32 cellular contexts compared by ENCODE assay signal in genomic region chr1:3959361-3959760, GRCh38.
"Had no signal": no experiment of that assay in that cellular context is flagged by ENCODE, and none has a peak within 500 bp of the region (broad histone marks: within the 10 kb centered on the region; RNA-seq: fewer than 3 reads in every experiment).

No MANE protein-coding gene starts in this region.

- DNase-seq: activated CD4-positive, alpha-beta memory T cell treated with anti-CD3 and anti-CD28 coated beads, Interleukin-2, amount 10 ng/mL, durations not matched to agents 7 days and 5 days; activated CD4-positive, alpha-beta T cell treated with anti-CD3 and anti-CD28 coated beads for 1 hour; activated CD4-positive, alpha-beta T cell treated with anti-CD3 and anti-CD28 coated beads for 4 hours; activated CD4-positive, alpha-beta T cell treated with anti-CD3 and anti-CD28 coated beads, Interleukin-2, amount 10 ng/mL, durations not matched to agents 7 days and 5 days; activated CD4-positive, alpha-beta T cell treated with anti-CD3 and anti-CD28 coated beads, Interleukin-2, amount 50 U/mL, for 4 hours; activated CD8-positive, alpha-beta memory T cell treated with anti-CD3 and anti-CD28 coated beads, Interleukin-2, amount 50 U/mL, for 48 hours; activated gamma-delta T cell; activated naive CD4-positive, alpha-beta T cell; activated naive CD4-positive, alpha-beta T cell treated with anti-CD3 and anti-CD28 coated beads, Interleukin-2, amount 10 ng/mL, durations not matched to agents 7 days and 5 days; activated naive CD8-positive, alpha-beta T cell treated with anti-CD3 and anti-CD28 coated beads, Interleukin-2, amount 10 ng/mL, durations not matched to agents 7 days and 5 days; activated T-cell treated with anti-CD3 and anti-CD28 coated beads for 4 hours; activated T-cell treated with anti-CD3 and anti-CD28 coated beads, Interleukin-2, amount 50 U/mL, for 24 hours; activated T-cell treated with anti-CD3 and anti-CD28 coated beads, Interleukin-2, amount 50 U/mL, for 72 hours; central memory CD4-positive, alpha-beta T cell; cerebellar nuclear complex; colonic mucosa; effector memory CD4-positive, alpha-beta T cell; endodermal cell; erythroblast; foreskin keratinocyte; gastrocnemius medialis; glutamatergic neuron; T-helper 1 cell; T-helper 17 cell had no signal

- H3K27me3 ChIP-seq: ascending aorta, cardiac muscle cell, colonic mucosa, foreskin keratinocyte had no signal

- H3K27ac Mint-ChIP-seq: activated CD4-positive, alpha-beta memory T cell treated with anti-CD3 and anti-CD28 coated beads, Interleukin-2, amount 10 ng/mL, durations not matched to agents 7 days and 5 days; activated CD4-positive, alpha-beta T cell treated with anti-CD3 and anti-CD28 coated beads, Interleukin-2, amount 10 ng/mL, durations not matched to agents 7 days and 5 days; activated naive CD4-positive, alpha-beta T cell treated with anti-CD3 and anti-CD28 coated beads, Interleukin-2, amount 10 ng/mL, durations not matched to agents 7 days and 5 days; activated naive CD4-positive, alpha-beta T cell treated with anti-CD3 and anti-CD28 coated beads, Interleukin-2, amount 50 U/mL, for 72 hours; activated naive CD8-positive, alpha-beta T cell treated with anti-CD3 and anti-CD28 coated beads, Interleukin-2, amount 10 ng/mL, durations not matched to agents 7 days and 5 days; activated T-cell treated with anti-CD3 and anti-CD28 coated beads, Interleukin-2, amount 50 U/mL, for 24 hours; activated T-cell treated with anti-CD3 and anti-CD28 coated beads, Interleukin-2, amount 50 U/mL, for 72 hours; brain; endodermal cell; T-helper 17 cell; T-helper 2 cell treated with Interferon-gamma antibody and Interleukin-4, amounts not matched to agents 5 μg/mL and 100 μg/mL, for 36 hours; WTC11 had no signal

- H3K36me3 Mint-ChIP-seq: activated naive CD4-positive, alpha-beta T cell treated with anti-CD3 and anti-CD28 coated beads, Interleukin-2, amount 10 ng/mL, durations not matched to agents 7 days and 5 days; activated naive CD4-positive, alpha-beta T cell treated with anti-CD3 and anti-CD28 coated beads, Interleukin-2, amount 50 U/mL, for 72 hours; activated naive CD8-positive, alpha-beta T cell treated with anti-CD3 and anti-CD28 coated beads, Interleukin-2, amount 10 ng/mL, durations not matched to agents 7 days and 5 days; brain had no signal

- H3K9me3 ChIP-seq: ascending aorta, breast epithelium, colonic mucosa, esophagus muscularis mucosa, gastrocnemius medialis had no signal

- H3K36me3 ChIP-seq: ascending aorta, breast epithelium, cardiac muscle cell, colonic mucosa, esophagus muscularis mucosa, gastrocnemius medialis had no signal

- H3K4me1 Mint-ChIP-seq: activated CD4-positive, alpha-beta memory T cell treated with anti-CD3 and anti-CD28 coated beads, Interleukin-2, amount 10 ng/mL, durations not matched to agents 7 days and 5 days; activated CD4-positive, alpha-beta T cell treated with anti-CD3 and anti-CD28 coated beads, Interleukin-2, amount 10 ng/mL, durations not matched to agents 7 days and 5 days; activated naive CD4-positive, alpha-beta T cell treated with anti-CD3 and anti-CD28 coated beads, Interleukin-2, amount 10 ng/mL, durations not matched to agents 7 days and 5 days; activated naive CD8-positive, alpha-beta T cell treated with anti-CD3 and anti-CD28 coated beads, Interleukin-2, amount 10 ng/mL, durations not matched to agents 7 days and 5 days; WTC11 had no signal

- H3K9me3 Mint-ChIP-seq: activated CD4-positive, alpha-beta memory T cell treated with anti-CD3 and anti-CD28 coated beads, Interleukin-2, amount 10 ng/mL, durations not matched to agents 7 days and 5 days; activated CD4-positive, alpha-beta T cell treated with anti-CD3 and anti-CD28 coated beads, Interleukin-2, amount 10 ng/mL, durations not matched to agents 7 days and 5 days; activated naive CD4-positive, alpha-beta T cell treated with anti-CD3 and anti-CD28 coated beads, Interleukin-2, amount 10 ng/mL, durations not matched to agents 7 days and 5 days; activated naive CD4-positive, alpha-beta T cell treated with anti-CD3 and anti-CD28 coated beads, Interleukin-2, amount 50 U/mL, for 72 hours; activated naive CD8-positive, alpha-beta T cell treated with anti-CD3 and anti-CD28 coated beads, Interleukin-2, amount 10 ng/mL, durations not matched to agents 7 days and 5 days; activated T-cell treated with anti-CD3 and anti-CD28 coated beads, Interleukin-2, amount 50 U/mL, for 24 hours; activated T-cell treated with anti-CD3 and anti-CD28 coated beads, Interleukin-2, amount 50 U/mL, for 72 hours; T-helper 2 cell treated with Interferon-gamma antibody and Interleukin-4, amounts not matched to agents 5 μg/mL and 100 μg/mL, for 36 hours had no signal

- H3K27me3 Mint-ChIP-seq: activated CD4-positive, alpha-beta memory T cell treated with anti-CD3 and anti-CD28 coated beads, Interleukin-2, amount 10 ng/mL, durations not matched to agents 7 days and 5 days; activated CD4-positive, alpha-beta T cell treated with anti-CD3 and anti-CD28 coated beads, Interleukin-2, amount 10 ng/mL, durations not matched to agents 7 days and 5 days; brain had no signal

- H3K27ac ChIP-seq: ascending aorta, breast epithelium, cardiac muscle cell, colonic mucosa, esophagus muscularis mucosa, foreskin keratinocyte, gastrocnemius medialis had no signal

- H3K4me3 ChIP-seq: ascending aorta, breast epithelium, cardiac muscle cell, colonic mucosa, esophagus muscularis mucosa, gastrocnemius medialis had no signal

- H3K4me3 Mint-ChIP-seq: activated CD4-positive, alpha-beta memory T cell treated with anti-CD3 and anti-CD28 coated beads, Interleukin-2, amount 10 ng/mL, durations not matched to agents 7 days and 5 days; activated CD4-positive, alpha-beta T cell treated with anti-CD3 and anti-CD28 coated beads, Interleukin-2, amount 10 ng/mL, durations not matched to agents 7 days and 5 days; activated naive CD4-positive, alpha-beta T cell treated with anti-CD3 and anti-CD28 coated beads, Interleukin-2, amount 10 ng/mL, durations not matched to agents 7 days and 5 days; activated naive CD8-positive, alpha-beta T cell treated with anti-CD3 and anti-CD28 coated beads, Interleukin-2, amount 10 ng/mL, durations not matched to agents 7 days and 5 days; activated T-cell treated with anti-CD3 and anti-CD28 coated beads, Interleukin-2, amount 50 U/mL, for 24 hours; activated T-cell treated with anti-CD3 and anti-CD28 coated beads, Interleukin-2, amount 50 U/mL, for 72 hours; brain; endodermal cell; T-helper 17 cell; T-helper 2 cell treated with Interferon-gamma antibody and Interleukin-4, amounts not matched to agents 5 μg/mL and 100 μg/mL, for 36 hours; WTC11 had no signal

- H3K4me1 ChIP-seq: ascending aorta, breast epithelium, colonic mucosa, foreskin keratinocyte, gastrocnemius medialis had no signal

- ATAC-seq: activated naive CD4-positive, alpha-beta T cell treated with anti-CD3 and anti-CD28 coated beads, Interleukin-2, amount 50 U/mL, for 72 hours; activated T-cell treated with anti-CD3 and anti-CD28 coated beads, Interleukin-2, amount 50 U/mL, for 72 hours; foreskin keratinocyte; gastrocnemius medialis; T-helper 17 cell; WTC11 had no signal
